Comparison of ENCODE assay signal across 7 cellular contexts in the genomic region with DNA sequence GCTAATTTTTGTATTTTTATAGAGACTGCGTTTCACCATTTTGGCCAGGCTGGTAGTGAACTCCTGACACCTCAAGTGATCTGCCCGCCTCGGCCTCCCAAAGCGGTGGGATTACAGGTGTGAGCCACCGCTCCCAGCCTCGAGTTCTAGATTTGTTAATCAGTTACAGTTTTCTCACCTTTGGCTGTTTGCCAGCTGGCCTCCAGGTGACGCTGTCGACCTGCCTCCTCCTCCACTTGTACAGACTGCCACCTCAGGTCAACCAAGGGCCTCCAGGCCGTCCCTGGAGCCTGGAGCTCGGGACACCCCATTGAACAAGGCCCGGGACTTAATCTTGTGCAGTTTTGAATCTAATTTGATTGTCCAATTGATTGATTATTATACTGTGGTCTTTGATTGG. TPM values are rescaled to one million over a fixed set of nuclear protein-coding genes. Genes with fewer than 3 reads are reported as not detected.
A peak's percentile ranks its signal among the peaks of the same experiment; 100 is the strongest.
DNase-seq lines count a peak whose midpoint lies in the region; ATAC-seq and TF ChIP-seq lines count a peak whose summit lies in the region.

No MANE protein-coding gene starts in this region.

- TF ChIP-seq CTCF in VCaP (conservative IDR thresholded peaks at IDR 0.05), result peak; percentile 14; the same call in 1 of the 2 replicates
- peak; percentile 31 for TF ChIP-seq CTCF in foreskin keratinocyte (conservative IDR thresholded peaks at IDR 0.05)

- H3K27ac ChIP-seq in VCaP (no peak overlapping the region), foreskin keratinocyte (no peak overlapping the region)

- H3K27me3 ChIP-seq in foreskin keratinocyte, result no peaks in the 10 kb centered on the region

- H3K4me1 ChIP-seq in foreskin keratinocyte, result no peaks in the 10 kb centered on the region

- ATAC-seq in foreskin keratinocyte (no peak), GM21447 (IDR thresholded peaks at IDR 0.05; ENCODE audit: unreplicated experiment) (no peak), GM18870 (IDR thresholded peaks at IDR 0.05; ENCODE audit: unreplicated experiment) (no peak), HG03439 (IDR thresholded peaks at IDR 0.05; ENCODE audit: unreplicated experiment) (no peak)

- DNase-seq in HuH-7.5 (ENCODE audit: low spot score) (peak; percentile 80), foreskin keratinocyte (no peak)
- DNase-seq in stimulated activated CD8-positive, alpha-beta memory T cell treated with anti-CD3 and anti-CD28 coated beads, Interleukin-12 subunit alpha, Interleukin-12 subunit beta, amount 100 ng/mL, for 1 hour (ENCODE audit: low read depth), result peak; percentile 35

RNA-seq across cellular contexts. Expression of a gene that starts 45.5 kb away (rescaled TPM):
- total RNA-seq in foreskin keratinocyte, result 48.2 and 51.8 TPM in 2 replicates
- polyA plus RNA-seq in foreskin keratinocyte, result 72.2 and 90.4 TPM in 2 replicates

RNA-seq across cellular contexts. Expression of a gene that starts 45.5 kb away (rescaled TPM):
- total RNA-seq in foreskin keratinocyte, result 66.7 and 69.4 TPM in 2 replicates
- polyA plus RNA-seq in foreskin keratinocyte, result 95.3 and 97.5 TPM in 2 replicates

Comparison
In these comparisons a context has a peak if more than half of its experiments do, and no peak if none do; other contexts are left out.
1. DNase-seq: peak in HuH-7.5 (single experiment) and stimulated activated CD8-positive, alpha-beta memory T cell treated with anti-CD3 and anti-CD28 coated beads, Interleukin-12 subunit alpha, Interleukin-12 subunit beta, amount 100 ng/mL, for 1 hour (single experiment); none in foreskin keratinocyte (0 of 2).